ENCODE assay signal across 19 cellular contexts in the genomic region with DNA sequence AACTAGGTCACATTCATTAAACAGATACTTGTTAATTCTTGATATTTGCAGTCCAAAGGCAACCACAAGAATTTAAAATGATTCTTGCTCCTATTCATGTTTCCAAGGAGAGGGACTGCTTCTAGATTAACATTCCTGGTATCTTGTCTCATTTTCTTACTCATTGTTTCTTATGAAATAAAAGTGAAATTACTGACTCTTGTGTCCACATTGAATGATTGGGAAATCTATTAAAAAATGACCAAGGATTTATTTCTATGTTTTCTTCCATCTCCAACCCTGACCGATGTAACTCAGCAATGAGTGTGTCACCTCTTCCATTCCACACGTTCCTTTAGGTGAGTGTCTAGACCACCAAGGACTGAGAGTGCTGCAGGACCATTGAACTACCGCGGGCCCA.
DNase-seq lines count a peak whose midpoint lies in the region; TF ChIP-seq lines count a peak whose summit lies in the region.
"Had no signal": no experiment of that assay in that cellular context is flagged by ENCODE, and none has a peak within 500 bp of the region (broad histone marks: within the 10 kb centered on the region; RNA-seq: fewer than 3 reads in every experiment).

No MANE protein-coding gene starts in this region.

- no peak overlapping the region for H3K18ac ChIP-seq in mesenchymal stem cell (ENCODE audit: low read depth in 1 of 2, low read length in 2 of 2)

- DNase-seq in AG08395 (ENCODE audit: low spot score) (peak; percentile 79), M059J (ENCODE audit: low read depth) (peak; percentile 62), epithelial cell of esophagus (ENCODE audit: low read depth) (peak; percentile 65), mesenchymal stem cell (peak; percentile 24), NCI-H2196 treated with DMSO at 0.1 percent for 48 hours (lab: John Stamatoyannopoulos, UW; ENCODE audit: unreplicated experiment) (no peak), posterior vena cava (ENCODE audit: low spot score) (no peak), substantia nigra (lab: John Stamatoyannopoulos, UW) (no peak), HT-29 (ENCODE audit: low spot score) (no peak)
- DNase-seq: activated CD8-positive, alpha-beta memory T cell treated with anti-CD3 and anti-CD28 coated beads for 24 hours; anterior cingulate cortex; GDM1; lower lobe of right lung; MV-4-11; NCI-H748 treated with DMSO at 0.1 percent for 48 hours; retina; stimulated activated CD4-positive, alpha-beta T cell treated with anti-CD3 and anti-CD28 coated beads, Interleukin-2, amount 100 ng/mL, for 24 hours; thyroid gland; WERI-Rb-1 had no signal

- no peaks in the 10 kb centered on the region for H3K36me3 ChIP-seq in mesenchymal stem cell (ENCODE audit: control insufficient read depth in 1 of 2, insufficient read depth in 2 of 2, low read depth in 1 of 2, low read length in 2 of 2)
- H3K36me3 ChIP-seq: lower lobe of right lung, thyroid gland, WERI-Rb-1 had no signal

- intact Hi-C loops in posterior vena cava (cut with DNase I), result no loop called here

- no peaks in the 10 kb centered on the region for H3K27me3 ChIP-seq in mesenchymal stem cell (ENCODE audit: control insufficient read depth in 1 of 2, insufficient read depth in 1 of 2, low read length in 2 of 2)
- H3K27me3 ChIP-seq: thyroid gland had no signal

- no peak overlapping the region for H3K23ac ChIP-seq in mesenchymal stem cell (ENCODE audit: low read length in 2 of 2)

- no peak overlapping the region for H2BK120ac ChIP-seq in mesenchymal stem cell (ENCODE audit: low read depth, low read length)

- no peak for TF ChIP-seq CTCF in epithelial cell of esophagus (IDR thresholded peaks at IDR 0.05; ENCODE audit: insufficient read depth, low read depth, low read length, missing control alignments)

- no peak overlapping the region for H2BK15ac ChIP-seq in mesenchymal stem cell (ENCODE audit: low read depth, poor library complexity, severe bottlenecking)

- no peaks in the 10 kb centered on the region for H3K9me3 ChIP-seq in mesenchymal stem cell (ENCODE audit: control insufficient read depth, low read length)
- H3K9me3 ChIP-seq: lower lobe of right lung, thyroid gland had no signal

- peaks cover 4% of the 10 kb centered on the region for H3K4me1 ChIP-seq in mesenchymal stem cell (ENCODE audit: control insufficient read depth, insufficient read depth, low read depth, low read length)
- H3K4me1 ChIP-seq: lower lobe of right lung, thyroid gland had no signal

- H3K27ac ChIP-seq in mesenchymal stem cell (ENCODE audit: low read length, poor library complexity, severe bottlenecking), result peak overlapping the region; percentile 40
- H3K27ac ChIP-seq in substantia nigra (ENCODE audit: low read depth, low read length, poor library complexity, severe bottlenecking), result no peak overlapping the region
- H3K27ac ChIP-seq: lower lobe of right lung, thyroid gland, WERI-Rb-1 had no signal

- no peak overlapping the region for H4K8ac ChIP-seq in mesenchymal stem cell (ENCODE audit: low read length)

- no peak overlapping the region for H2AFZ ChIP-seq in mesenchymal stem cell (ENCODE audit: low read depth, low read length)

- 89% methylated on average over 2 of the region's 4 CpGs for WGBS in mesenchymal stem cell

- H3K79me1 ChIP-seq in mesenchymal stem cell (replicated peaks; ENCODE audit: low read length, poor library complexity, severe bottlenecking), result no peaks in the 10 kb centered on the region

- no peak overlapping the region for H3K14ac ChIP-seq in mesenchymal stem cell (ENCODE audit: low read length in 2 of 2)

- H2AK5ac ChIP-seq in mesenchymal stem cell (ENCODE audit: low read length, severe bottlenecking), result no peak overlapping the region

- H3K4me2 ChIP-seq in mesenchymal stem cell (ENCODE audit: low read length, poor library complexity, severe bottlenecking), result peak overlapping the region; percentile 48

- no peak overlapping the region for H3K4me3 ChIP-seq in epithelial cell of esophagus (ENCODE audit: low read length)
- no peak overlapping the region for H3K4me3 ChIP-seq in mesenchymal stem cell (ENCODE audit: insufficient read depth in 1 of 2, low read depth in 1 of 2, low read length in 2 of 2)
- H3K4me3 ChIP-seq: coronary artery, lower lobe of right lung, thyroid gland had no signal

- peak overlapping the region; percentile 91 for H2BK5ac ChIP-seq in mesenchymal stem cell (ENCODE audit: low read depth, low read length, poor library complexity, severe bottlenecking)

- peak overlapping the region; percentile 66 for H3K9ac ChIP-seq in mesenchymal stem cell (ENCODE audit: low read length)

- no peak overlapping the region for H4K91ac ChIP-seq in mesenchymal stem cell (ENCODE audit: low read length)

- no peak overlapping the region for H3K4ac ChIP-seq in mesenchymal stem cell (ENCODE audit: low read depth in 1 of 2, low read length in 2 of 2)

- H2BK12ac ChIP-seq in mesenchymal stem cell (ENCODE audit: low read length in 2 of 2), result no peak overlapping the region

Comparison
In these comparisons a context has a peak if more than half of its experiments do, and no peak if none do; other contexts are left out.
1. DNase-seq: peak in AG08395 (single experiment), M059J (single experiment), epithelial cell of esophagus (single experiment) and mesenchymal stem cell (single experiment); none in NCI-H2196 treated with DMSO at 0.1 percent for 48 hours (single experiment), posterior vena cava (single experiment), substantia nigra (0 of 49) and HT-29 (single experiment).